In the genomic region with DNA sequence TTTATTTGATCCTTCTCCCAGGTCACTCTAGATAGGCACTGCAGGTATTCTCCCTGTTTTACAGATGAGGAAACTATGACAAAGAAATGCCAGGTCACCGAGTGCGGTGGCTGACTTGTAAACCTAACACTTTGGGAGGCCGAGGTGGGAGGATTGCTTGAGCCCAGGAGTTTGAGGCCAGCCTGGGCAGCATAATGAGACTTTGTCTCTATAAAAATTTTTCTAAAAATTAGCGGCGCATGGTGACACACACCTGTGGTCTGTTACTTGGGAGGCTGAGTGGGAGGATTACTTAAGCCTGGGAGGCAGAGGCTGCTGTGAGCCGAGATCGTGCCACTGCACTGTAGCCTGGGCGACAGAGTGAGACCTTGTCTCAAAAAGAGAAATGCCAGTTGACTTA, we compare ENCODE assay signal across 27 cellular contexts.
"Had no signal": no experiment of that assay in that cellular context is flagged by ENCODE, and none has a peak within 500 bp of the region (broad histone marks: within the 10 kb centered on the region; RNA-seq: fewer than 3 reads in every experiment).

No MANE protein-coding gene starts in this region.

- H3K9me3 Mint-ChIP-seq: dendritic cell treated with granulocyte-macrophage colony-stimulating factor and Interleukin-4, amounts not matched to agents 40 ng/mL and 50 ng/mL, for 4 days; effector memory CD8-positive, alpha-beta T cell; endodermal cell; mesothelial cell of epicardium had no signal

- H3K4me3 ChIP-seq: colonic mucosa, esophagus squamous epithelium, gastrocnemius medialis, heart right ventricle, left lung, lower lobe of right lung, mucosa of descending colon had no signal

- FAIRE-seq: endometrium, islet of Langerhans, keratinocyte had no signal

- ATAC-seq: effector memory CD8-positive, alpha-beta T cell; esophagus mucosa; gastrocnemius medialis; heart right ventricle; left cardiac atrium; left lung; left ventricle myocardium superior; lower lobe of right lung; mucosa of descending colon had no signal

- H3K27me3 ChIP-seq: colonic mucosa, esophagus squamous epithelium, gastrocnemius medialis, heart right ventricle, left lung had no signal

- H3K27me3 Mint-ChIP-seq: dendritic cell treated with granulocyte-macrophage colony-stimulating factor and Interleukin-4, amounts not matched to agents 40 ng/mL and 50 ng/mL, for 4 days; effector memory CD8-positive, alpha-beta T cell had no signal

- H3K9me3 ChIP-seq: colonic mucosa, esophagus squamous epithelium, gastrocnemius medialis, heart right ventricle, left lung, lower lobe of right lung, mucosa of descending colon had no signal

- H3K27ac ChIP-seq: colonic mucosa, epithelial cell of prostate, esophagus squamous epithelium, gastrocnemius medialis, heart right ventricle, left lung, lower lobe of right lung had no signal

- H3K4me3 Mint-ChIP-seq: dendritic cell treated with granulocyte-macrophage colony-stimulating factor and Interleukin-4, amounts not matched to agents 40 ng/mL and 50 ng/mL, for 4 days; effector memory CD8-positive, alpha-beta T cell; endodermal cell; mesothelial cell of epicardium had no signal

- H3K36me3 ChIP-seq: colonic mucosa, gastrocnemius medialis had no signal

- H3K27ac Mint-ChIP-seq: dendritic cell treated with granulocyte-macrophage colony-stimulating factor and Interleukin-4, amounts not matched to agents 40 ng/mL and 50 ng/mL, for 4 days; effector memory CD8-positive, alpha-beta T cell; endodermal cell; mesothelial cell of epicardium had no signal

- DNase-seq: colonic mucosa; cortex of kidney; effector CD8-positive, alpha-beta T cell; effector memory CD8-positive, alpha-beta T cell; endodermal cell; erythroblast; esophagus squamous epithelium; foreskin fibroblast; foreskin melanocyte; gastrocnemius medialis; glutamatergic neuron; head of caudate nucleus; heart right ventricle; hippocampal formation; left cardiac atrium; left lung; left ventricle myocardium superior; lower lobe of right lung; mesenchymal stem cell; mucosa of descending colon had no signal
